1 cellular context compared by ENCODE assay signal in genomic region chr6:26044140-26045045, GRCh38.
TF ChIP-seq lines count a peak whose summit lies in the region.

No MANE protein-coding gene starts in this region.

TF ChIP-seq in GM12878, 131 proteins besides CTCF, POLR2A, EP300 and RAD21 (continued from another document and continues in another):
- TF ChIP-seq E2F8 (IDR thresholded peaks at IDR 0.05; ENCODE audit: low read depth, partially characterized antibody) (no peak), SUZ12 (IDR thresholded peaks at IDR 0.05; ENCODE audit: unreplicated experiment) (no peak), BACH1 (IDR thresholded peaks at IDR 0.05; ENCODE audit: borderline replicate concordance) (no peak; the same call in 1 of the 2 replicates), CHD4 (IDR thresholded peaks at IDR 0.05) (no peak), MAX (IDR thresholded peaks at IDR 0.05; ENCODE audit: low read depth, low read length) (no peak), USF1 (IDR thresholded peaks at IDR 0.05; ENCODE audit: borderline replicate concordance, extremely low read length, insufficient read depth, low read depth, low read length) (no peak), IKZF1 (conservative IDR thresholded peaks at IDR 0.05) (no peak), RFX5 (IDR thresholded peaks at IDR 0.05; ENCODE audit: low read depth, low read length) (no peak), PAX5 (IDR thresholded peaks at IDR 0.05; ENCODE audit: borderline replicate concordance, low read depth, low read length) (peak; percentile 63; the same call in 1 of the 2 replicates), BCLAF1 (IDR thresholded peaks at IDR 0.05) (no peak), CHD1 (IDR thresholded peaks at IDR 0.05; ENCODE audit: low read depth, low read length) (0 out of 2 replicates have a peak, but pooled peaks have one; percentile 62), IKZF2 (IDR thresholded peaks at IDR 0.05) (peak; percentile 13 to 23; a peak in 2 of 4 replicates), TCF3 (IDR thresholded peaks at IDR 0.05; ENCODE audit: borderline replicate concordance, insufficient read depth, low read depth, low read length) (peak; percentile 82; the same call in 1 of the 2 replicates), YY1 (IDR thresholded peaks at IDR 0.05; ENCODE audit: low read depth, low read length) (no peak), BHLHE40 (IDR thresholded peaks at IDR 0.05; ENCODE audit: borderline replicate concordance in 1 of 2, low read depth in 2 of 2, low read length in 1 of 2) (peak in 1 of 2 experiments; percentile 43; a peak in 1 of 4 replicates), ZNF207 (IDR thresholded peaks at IDR 0.05; ENCODE audit: borderline replicate concordance) (peak; percentile 55; the same call in 1 of the 2 replicates), CREM (IDR thresholded peaks at IDR 0.05; ENCODE audit: low read depth) (peak; percentile 68), CREB1 (IDR thresholded peaks at IDR 0.05; ENCODE audit: low read depth) (peak; percentile 59), IRF3 (IDR thresholded peaks at IDR 0.05) (no peak), RB1 (IDR thresholded peaks at IDR 0.05; ENCODE audit: borderline replicate concordance) (0 out of 2 replicates have a peak, but pooled peaks have one; percentile 56), IRF4 (IDR thresholded peaks at IDR 0.05; ENCODE audit: low read depth, low read length) (no peak), PKNOX1 (IDR thresholded peaks at IDR 0.05) (no peak), MYB (IDR thresholded peaks at IDR 0.05; ENCODE audit: borderline replicate concordance, low read depth, low read length) (no peak), ZBTB33 (IDR thresholded peaks at IDR 0.05) (no peak), SMAD1 (IDR thresholded peaks at IDR 0.05; ENCODE audit: low read depth, partially characterized antibody) (peak; percentile 1), SIX5 (IDR thresholded peaks at IDR 0.05; ENCODE audit: low read depth, low read length, severe bottlenecking) (no peak), BMI1 (IDR thresholded peaks at IDR 0.05; ENCODE audit: borderline replicate concordance) (0 out of 2 replicates have a peak, but pooled peaks have one; percentile 17), SREBF1 (IDR thresholded peaks at IDR 0.05; ENCODE audit: low read length) (no peak), E4F1 (IDR thresholded peaks at IDR 0.05; ENCODE audit: borderline replicate concordance, partially characterized antibody) (no peak), KLF5 (IDR thresholded peaks at IDR 0.05; ENCODE audit: partially characterized antibody) (no peak), HSF1 (IDR thresholded peaks at IDR 0.05; ENCODE audit: low read depth, low read length) (no peak), EGR1 (IDR thresholded peaks at IDR 0.05; ENCODE audit: borderline replicate concordance in 1 of 2, low read depth in 2 of 2, low read length in 2 of 2) (no peak), TCF12 (IDR thresholded peaks at IDR 0.05; ENCODE audit: low read depth, low read length) (peak; percentile 83), NBN (IDR thresholded peaks at IDR 0.05) (peak; percentile 12; the same call in 1 of the 2 replicates), ZNF24 (IDR thresholded peaks at IDR 0.05) (no peak), EZH2 (IDR thresholded peaks at IDR 0.05; ENCODE audit: borderline replicate concordance, control insufficient read depth, low read depth, low read length) (no peak), PAX8 (IDR thresholded peaks at IDR 0.05) (peak; percentile 60; the same call in 1 of the 2 replicates), ZNF687 (IDR thresholded peaks at IDR 0.05) (peak; percentile 69), RAD51 (IDR thresholded peaks at IDR 0.05) (peak; percentile 17; the same call in 1 of the 2 replicates)
